In the genomic region with DNA sequence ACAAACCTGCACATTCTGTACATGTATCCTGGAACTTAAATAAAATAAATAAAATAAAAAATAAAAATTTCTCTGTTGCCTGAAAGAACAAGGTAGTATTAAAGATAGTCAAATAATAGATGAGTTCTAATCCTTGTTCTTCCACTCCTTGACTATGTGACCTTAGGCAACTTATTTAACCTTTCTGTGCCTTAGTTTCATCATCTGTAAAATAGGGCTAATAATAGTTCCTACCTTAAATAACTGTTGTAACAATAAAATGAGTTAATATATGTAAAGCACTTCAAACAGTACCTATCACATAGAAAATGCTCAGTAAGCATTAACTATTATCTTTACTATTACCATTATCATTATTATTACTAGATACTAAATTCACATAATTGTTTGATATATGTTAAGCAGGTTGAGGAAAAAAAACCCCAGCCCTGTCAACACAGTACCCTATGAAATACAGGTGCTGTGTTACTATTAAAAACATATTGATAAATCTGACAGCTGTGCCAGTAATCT, we compare ENCODE assay signal across 8 cellular contexts.
"Had no signal": no experiment of that assay in that cellular context is flagged by ENCODE, and none has a peak within 500 bp of the region (broad histone marks: within the 10 kb centered on the region; RNA-seq: fewer than 3 reads in every experiment).

No MANE protein-coding gene starts in this region.

- FAIRE-seq: H1, H54, HTR-8/SVneo had no signal

- H3K4me2 ChIP-seq: GM23338, KMS-11 had no signal

- H2AFZ ChIP-seq: GM23338 had no signal

- H3K9ac ChIP-seq: KMS-11 had no signal

- H3K27ac ChIP-seq: KMS-11 had no signal

- H3K4me3 ChIP-seq: GM23338 had no signal

- DNase-seq: H9, HCEC 1CT, KBM-7 had no signal

- ATAC-seq: GM23338 had no signal
